Comparison of ENCODE assay signal across 8 cellular contexts in the genomic region with DNA sequence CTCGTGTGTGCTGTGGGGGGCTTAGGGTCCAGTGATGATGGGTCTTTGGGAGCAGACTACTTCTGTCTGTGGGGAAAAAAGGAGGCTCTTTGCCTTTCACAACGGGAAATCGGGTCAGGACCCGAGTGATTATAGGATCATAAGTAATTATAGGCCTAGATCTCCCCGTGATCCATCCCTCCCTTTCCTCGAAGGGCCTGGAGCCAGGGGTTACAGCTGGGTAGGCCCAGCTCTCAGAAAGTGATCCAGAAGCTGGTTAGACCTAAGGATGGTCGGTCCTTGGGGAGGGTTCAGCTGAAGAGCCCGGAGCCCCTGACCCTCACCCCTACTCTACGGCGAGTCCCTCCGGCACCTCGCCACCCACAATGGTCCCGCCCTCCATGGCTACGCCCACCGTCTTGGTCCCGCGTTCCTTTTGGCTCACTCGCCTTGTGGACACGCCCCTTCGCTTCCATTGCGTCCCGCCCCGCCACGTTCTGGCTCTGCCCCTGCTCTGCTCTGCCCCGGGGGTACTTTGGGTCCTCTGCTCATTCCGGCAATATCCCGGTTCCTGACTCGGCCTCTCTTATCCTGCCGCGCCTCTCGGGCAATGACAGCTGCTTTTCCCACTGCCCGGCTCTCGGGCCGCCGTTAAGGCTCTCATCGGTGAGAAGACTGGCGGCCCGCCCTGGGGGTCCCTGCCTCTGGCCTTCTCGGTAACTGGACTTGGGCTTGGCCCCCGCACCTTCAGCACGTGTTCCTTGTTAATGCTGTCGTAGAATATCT. TPM values are rescaled to one million over a fixed set of nuclear protein-coding genes. Genes with fewer than 3 reads are reported as not detected.
DNase-seq lines count a peak whose midpoint lies in the region; ATAC-seq lines count a peak whose summit lies in the region.

No MANE protein-coding gene starts in this region.

- peak overlapping the region; percentile 84 for H3K4me3 Mint-ChIP-seq in central memory CD8-positive, alpha-beta T cell

- H3K9me3 Mint-ChIP-seq in central memory CD8-positive, alpha-beta T cell = no peaks in the 10 kb centered on the region

- H3K27me3 Mint-ChIP-seq in central memory CD8-positive, alpha-beta T cell = no peaks in the 10 kb centered on the region

- no peak overlapping the region for H3K27ac Mint-ChIP-seq in central memory CD8-positive, alpha-beta T cell (ENCODE audit: low read depth)

- peaks cover 1% of the 10 kb centered on the region for H3K36me3 Mint-ChIP-seq in central memory CD8-positive, alpha-beta T cell (ENCODE audit: insufficient read depth)

- DNase-seq in DMS153 treated with DMSO at 0.1 percent for 48 hours (lab: John Stamatoyannopoulos, UW; ENCODE audit: unreplicated experiment) (peak; percentile 44), NAMALWA (ENCODE audit: low spot score) (peak; percentile 90), kidney glomerular epithelial cell (lab: John Stamatoyannopoulos, UW) (peak; percentile 9), H4 (ENCODE audit: low spot score) (no peak)
- peak; percentile 66 to 71 for DNase-seq in central memory CD8-positive, alpha-beta T cell (ENCODE audit: low spot score in 2 of 2)
- DNase-seq in stimulated activated CD4-positive, alpha-beta T cell treated with anti-CD3 and anti-CD28 coated beads, Interleukin-15, amount 100 ng/mL, for 24 hours = peak; percentile 92

- peak; percentile 48 for ATAC-seq in GM21619 (IDR thresholded peaks at IDR 0.05; ENCODE audit: unreplicated experiment)
- peak; percentile 91 to 93 for ATAC-seq in activated CD4-positive, CD25-positive, alpha-beta regulatory T cell treated with anti-CD3 and anti-CD28 coated beads, Interleukin-2, amount 50 U/mL, for 24 hours
- peak; percentile 89 for ATAC-seq in central memory CD8-positive, alpha-beta T cell (replicated peaks; ENCODE audit: extremely low read depth, poor library complexity, severe bottlenecking)

- H3K4me1 Mint-ChIP-seq in central memory CD8-positive, alpha-beta T cell = peaks cover 22% of the 10 kb centered on the region

RNA-seq across cellular contexts. Expression of gene IGSF22, which starts 5.0 kb away (rescaled TPM):
- total RNA-seq in H4 (2014; rRNA removed; shearing (Covaris generic)) = not detected in 2 replicates

RNA-seq across cellular contexts. Expression of gene TMEM86A, which starts 22.4 kb away (rescaled TPM):
- 3.5 and 3.8 TPM in 2 replicates for total RNA-seq in H4 (2014; rRNA removed; shearing (Covaris generic))
